24 cellular contexts compared by ENCODE assay signal in the genomic region with DNA sequence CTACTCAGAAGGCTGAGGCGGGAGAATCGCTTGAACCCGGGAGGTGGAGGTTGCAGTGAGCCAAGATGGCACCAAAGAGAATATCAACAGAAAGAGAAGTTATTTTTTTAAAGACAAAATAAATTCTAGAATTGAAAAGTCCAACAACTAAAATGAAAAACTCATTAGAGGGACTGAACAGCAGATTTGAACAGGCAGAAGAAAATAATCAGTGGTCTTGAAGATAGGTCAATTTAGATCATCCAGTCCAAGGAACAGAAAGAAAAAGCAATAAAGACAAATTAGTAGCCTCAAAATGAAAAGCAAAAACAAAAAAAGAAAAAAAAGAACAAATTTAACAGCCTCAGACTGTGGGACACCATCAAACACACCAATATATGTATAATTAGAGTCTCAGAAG. TPM values are rescaled to one million over a fixed set of nuclear protein-coding genes. Genes with fewer than 3 reads are reported as not detected.
DNase-seq lines count a peak whose midpoint lies in the region; ATAC-seq, FAIRE-seq and TF ChIP-seq lines count a peak whose summit lies in the region.
"Had no signal": no experiment of that assay in that cellular context is flagged by ENCODE, and none has a peak within 500 bp of the region (broad histone marks: within the 10 kb centered on the region; RNA-seq: fewer than 3 reads in every experiment).

No MANE protein-coding gene starts in this region.

- no peak overlapping the region for H3K9ac ChIP-seq in HepG2 (ENCODE audit: insufficient read depth, low read depth, low read length)
- H3K9ac ChIP-seq: GM23248 had no signal

- no peak for TF ChIP-seq CTCF in activated CD8-positive, alpha-beta T cell treated with anti-CD3 and anti-CD28 coated beads for 36 hours (IDR thresholded peaks at IDR 0.05)
- TF ChIP-seq CTCF in HepG2 (CRISPR knock-in tag; IDR thresholded peaks at IDR 0.05) (no peak), right lobe of liver (IDR thresholded peaks at IDR 0.05) (no peak), neural crest cell (conservative IDR thresholded peaks at IDR 0.05) (no peak)

- H3K4me3 Mint-ChIP-seq in activated CD8-positive, alpha-beta T cell treated with anti-CD3 and anti-CD28 coated beads for 36 hours = no peak overlapping the region
- H3K4me3 Mint-ChIP-seq in activated CD8-positive, alpha-beta T cell treated with anti-CD3 and anti-CD28 coated beads, Interleukin-2, amount 10 ng/mL, durations not matched to agents 7 days and 5 days = no peak overlapping the region
- no peak overlapping the region for H3K4me3 Mint-ChIP-seq in IgD-negative memory B cell
- peak overlapping the region; percentile 0 for H3K4me3 Mint-ChIP-seq in neural crest cell

- intact Hi-C loops in activated CD8-positive, alpha-beta T cell treated with anti-CD3 and anti-CD28 coated beads for 36 hours (cut with micrococcal nuclease) = no loop called here
- intact Hi-C loops in HepG2 (cut with micrococcal nuclease; ENCODE audit: unreplicated experiment) = no loop called here
- intact Hi-C loops in right lobe of liver (cut with DNase I) = no loop called here

- H3K79me2 ChIP-seq in HepG2 (ENCODE audit: insufficient read depth, low read length) = peaks cover 62% of the 10 kb centered on the region

- in situ Hi-C loops in HepG2 (cut with HindIII; ENCODE audit: extremely low pct_ligation_motif_present, low pct_unique_long_range_greater_than_20kb) = no loop called here

- no peak for FAIRE-seq in HepG2 (lab: Jason Lieb, UNC)
- FAIRE-seq: A549, GM12891, GM19239 had no signal

- H3K27ac ChIP-seq in HepG2 (ENCODE audit: extremely low read length, insufficient read depth, low read length) (no peak overlapping the region), right lobe of liver (no peak overlapping the region)
- H3K27ac ChIP-seq: 22Rv1, A549, C4-2B, GM23248, HL-60 had no signal

- CTCF ChIA-PET in activated CD8-positive, alpha-beta T cell treated with anti-CD3 and anti-CD28 coated beads for 36 hours (lab: Charles Lee) = interaction anchor here (1.2 kb wide), 1 partner anchor 54 kb away, joined by 3 read pairs; no protein-coding TSS in a partner anchor
- CTCF ChIA-PET in activated CD8-positive, alpha-beta T cell treated with anti-CD3 and anti-CD28 coated beads, Interleukin-2, amount 10 ng/mL, durations not matched to agents 7 days and 5 days (lab: Charles Lee) = no interaction called here
- CTCF ChIA-PET in HepG2 (lab: Yijun Ruan, JAX; ENCODE audit: low intra/inter-chr PET ratio, low total read pairs) = no interaction called here

- TF ChIP-seq POLR2A in HepG2 (IDR thresholded peaks at IDR 0.05; ENCODE audit: insufficient read depth in 1 of 2, low read depth in 2 of 2, low read length in 2 of 2) = no peak
- no peak for TF ChIP-seq POLR2A in right lobe of liver (IDR thresholded peaks at IDR 0.05)
- TF ChIP-seq POLR2A in erythroblast (IDR thresholded peaks at IDR 0.05; ENCODE audit: low read length) = no peak

- POLR2A ChIA-PET in activated CD8-positive, alpha-beta T cell treated with anti-CD3 and anti-CD28 coated beads for 36 hours (lab: Charles Lee) = interaction anchor here (1.0 kb wide), 1 partner anchor 11 kb away, joined by 3 read pairs; no protein-coding TSS in a partner anchor
- POLR2A ChIA-PET in activated CD8-positive, alpha-beta T cell treated with anti-CD3 and anti-CD28 coated beads, Interleukin-2, amount 10 ng/mL, durations not matched to agents 7 days and 5 days (lab: Charles Lee) = interaction anchor here (0.7 to 1.4 kb wide), 2 partner anchors 336 to 1229 kb away, joined by 3 to 5 read pairs; a partner anchor contains a TSS
- POLR2A ChIA-PET in HepG2 (lab: Yijun Ruan, JAX) = no interaction called here

- no peak overlapping the region for H3K4me2 ChIP-seq in HepG2 (ENCODE audit: low read depth, low read length)
- H3K4me2 ChIP-seq: A549 had no signal

- H3K36me3 ChIP-seq in HepG2 (replicated peaks in 1 of 2; ENCODE audit: control insufficient read depth in 1 of 2, insufficient read depth in 2 of 2, low read length in 2 of 2) = peaks cover 5 to 32% of the 10 kb centered on the region in 2 experiments
- H3K36me3 ChIP-seq in right lobe of liver = peaks cover 0 to 30% (median 0%) of the 10 kb centered on the region in 4 donors

- 98% methylated on average over 3 of the region's 3 CpGs for WGBS in HepG2 (ENCODE audit: low lambda C conversion rate)
- 90% methylated on average over 3 of the region's 3 CpGs for WGBS in right lobe of liver (ENCODE audit: insufficient coverage, low coverage, low lambda C conversion rate, missing lambda C conversion rate)

- no peak for ATAC-seq in activated CD8-positive, alpha-beta T cell treated with anti-CD3 and anti-CD28 coated beads for 36 hours
- no peak for ATAC-seq in activated CD8-positive, alpha-beta T cell treated with anti-CD3 and anti-CD28 coated beads, Interleukin-2, amount 10 ng/mL, durations not matched to agents 7 days and 5 days
- ATAC-seq in HepG2 (no peak), right lobe of liver (no peak)
- ATAC-seq: A549 had no signal

- DNase-seq in activated CD8-positive, alpha-beta T cell treated with anti-CD3 and anti-CD28 coated beads for 36 hours = no peak
- DNase-seq in activated CD8-positive, alpha-beta T cell treated with anti-CD3 and anti-CD28 coated beads, Interleukin-2, amount 10 ng/mL, durations not matched to agents 7 days and 5 days = no peak
- DNase-seq in HepG2 (ENCODE audit: low spot score) (no peak), right lobe of liver (no peak), neural crest cell (ENCODE audit: low read depth, low spot score) (no peak), UCSD-AML1 (lab: John Stamatoyannopoulos, UW; ENCODE audit: unreplicated experiment) (no peak), erythroblast (lab: John Stamatoyannopoulos, UW) (no peak)
- DNase-seq: AML-193; CD4-positive, alpha-beta memory T cell; DMS 273 treated with DMSO at 0.1 percent for 48 hours; DMS53; DND-41; EL; GM23248; IMR-90; KG1 had no signal

- no peaks in the 10 kb centered on the region for H3K9me3 ChIP-seq in HepG2 (ENCODE audit: low read length)
- H3K9me3 ChIP-seq in right lobe of liver = no peaks in the 10 kb centered on the region
- H3K9me3 ChIP-seq: A549, HAP-1 had no signal

- H3K27ac Mint-ChIP-seq in activated CD8-positive, alpha-beta T cell treated with anti-CD3 and anti-CD28 coated beads for 36 hours = peak overlapping the region; percentile 19
- H3K27ac Mint-ChIP-seq in activated CD8-positive, alpha-beta T cell treated with anti-CD3 and anti-CD28 coated beads, Interleukin-2, amount 10 ng/mL, durations not matched to agents 7 days and 5 days = no peak overlapping the region
- H3K27ac Mint-ChIP-seq in IgD-negative memory B cell = peak overlapping the region in 2 of 3 donors; percentile 13 to 36
- H3K27ac Mint-ChIP-seq in neural crest cell (ENCODE audit: unreplicated experiment) = no peak overlapping the region

- H3K4me3 ChIP-seq in HepG2 (replicated peaks in 1 of 3; ENCODE audit: insufficient read depth in 1 of 3, low read depth in 2 of 3, low read length in 3 of 3) (no peak overlapping the region), right lobe of liver (no peak overlapping the region)
- H3K4me3 ChIP-seq: A549, GM23248, HAP-1 had no signal

- H3K36me3 Mint-ChIP-seq in activated CD8-positive, alpha-beta T cell treated with anti-CD3 and anti-CD28 coated beads for 36 hours (ENCODE audit: low read depth) = peaks cover 52% of the 10 kb centered on the region
- peaks cover 47% of the 10 kb centered on the region for H3K36me3 Mint-ChIP-seq in activated CD8-positive, alpha-beta T cell treated with anti-CD3 and anti-CD28 coated beads, Interleukin-2, amount 10 ng/mL, durations not matched to agents 7 days and 5 days (ENCODE audit: low read depth)
- H3K36me3 Mint-ChIP-seq in IgD-negative memory B cell (peaks cover 14% of the 10 kb centered on the region), neural crest cell (ENCODE audit: low read depth) (peaks cover 27% of the 10 kb centered on the region)

- H2AFZ ChIP-seq in HepG2 (ENCODE audit: low read length) = no peak overlapping the region
- H2AFZ ChIP-seq: GM23248 had no signal

- peaks cover 28% of the 10 kb centered on the region for H3K4me1 Mint-ChIP-seq in activated CD8-positive, alpha-beta T cell treated with anti-CD3 and anti-CD28 coated beads for 36 hours (ENCODE audit: low read depth)
- H3K4me1 Mint-ChIP-seq in activated CD8-positive, alpha-beta T cell treated with anti-CD3 and anti-CD28 coated beads, Interleukin-2, amount 10 ng/mL, durations not matched to agents 7 days and 5 days (ENCODE audit: low read depth) = peaks cover 29% of the 10 kb centered on the region
- peaks cover 15 to 17% (median 16%) of the 10 kb centered on the region in 3 donors for H3K4me1 Mint-ChIP-seq in IgD-negative memory B cell
- peaks cover 2% of the 10 kb centered on the region for H3K4me1 Mint-ChIP-seq in neural crest cell

- no TSS peak for BruUV-seq in HepG2 (replicated peaks; lab: Mats Ljungman, UMichigan)

- no peak for TF ChIP-seq EP300 in HepG2 (IDR thresholded peaks at IDR 0.05; ENCODE audit: low read depth in 2 of 2, low read length in 2 of 2)
- no peak for TF ChIP-seq EP300 in HepG2 (CRISPR knock-in tag; IDR thresholded peaks at IDR 0.05; ENCODE audit: borderline replicate concordance)

- peaks cover 30% of the 10 kb centered on the region for H3K4me1 ChIP-seq in HepG2 (ENCODE audit: insufficient read depth, low read length)
- H3K4me1 ChIP-seq in right lobe of liver = peaks cover 0 to 2% (median under 1%) of the 10 kb centered on the region in 4 donors
- H3K4me1 ChIP-seq: HAP-1 had no signal

- H3K9me3 Mint-ChIP-seq in activated CD8-positive, alpha-beta T cell treated with anti-CD3 and anti-CD28 coated beads for 36 hours = peaks cover 14% of the 10 kb centered on the region
- H3K9me3 Mint-ChIP-seq in activated CD8-positive, alpha-beta T cell treated with anti-CD3 and anti-CD28 coated beads, Interleukin-2, amount 10 ng/mL, durations not matched to agents 7 days and 5 days (ENCODE audit: insufficient read depth) = peaks cover 11% of the 10 kb centered on the region
- H3K9me3 Mint-ChIP-seq in IgD-negative memory B cell (no peaks in the 10 kb centered on the region), neural crest cell (peaks cover 6% of the 10 kb centered on the region)

- H3K27me3 ChIP-seq in HepG2 (ENCODE audit: control insufficient read depth in 1 of 2, insufficient read depth in 2 of 2, low read length in 2 of 2) (no peaks in the 10 kb centered on the region), right lobe of liver (no peaks in the 10 kb centered on the region)

- TF ChIP-seq RAD21 in HepG2 (CRISPR knock-in tag; IDR thresholded peaks at IDR 0.05) = no peak

- no peaks in the 10 kb centered on the region for H4K20me1 ChIP-seq in HepG2 (ENCODE audit: insufficient read depth, low read length)

- H3K27me3 Mint-ChIP-seq in activated CD8-positive, alpha-beta T cell treated with anti-CD3 and anti-CD28 coated beads for 36 hours = no peaks in the 10 kb centered on the region
- H3K27me3 Mint-ChIP-seq in activated CD8-positive, alpha-beta T cell treated with anti-CD3 and anti-CD28 coated beads, Interleukin-2, amount 10 ng/mL, durations not matched to agents 7 days and 5 days (ENCODE audit: low read depth) = no peaks in the 10 kb centered on the region
- no peaks in the 10 kb centered on the region for H3K27me3 Mint-ChIP-seq in IgD-negative memory B cell
- no peaks in the 10 kb centered on the region for H3K27me3 Mint-ChIP-seq in neural crest cell (ENCODE audit: low read depth)
- H3K27me3 Mint-ChIP-seq: CD4-positive, alpha-beta memory T cell had no signal

RNA-seq across cellular contexts. Expression of a gene that starts 6.0 kb away (rescaled TPM):
- total RNA-seq in activated CD8-positive, alpha-beta T cell treated with anti-CD3 and anti-CD28 coated beads for 36 hours = 10 to 100 TPM; 68.6 to 72.6 TPM
- total RNA-seq in activated CD8-positive, alpha-beta T cell treated with anti-CD3 and anti-CD28 coated beads, Interleukin-2, amount 10 ng/mL, durations not matched to agents 7 days and 5 days = 10 to 100 TPM; 57.7 to 60.5 TPM
- 67.2 and 79.5 TPM in 2 replicates for total RNA-seq in HepG2 (2016; rRNA removed; fragmentation: Illumina TruSeq; extraction: Trizol)
- total RNA-seq in HepG2 (2016; cell fraction: cytosol; rRNA removed; fragmentation: Illumina TruSeq; extraction: Trizol; ENCODE audit: low read depth) = 21.4 and 22.2 TPM in 2 replicates
- total RNA-seq in HepG2 (2016; cell fraction: insoluble cytoplasmic fraction; rRNA removed; fragmentation: Illumina TruSeq; extraction: Trizol) = 62.6 and 81.6 TPM in 2 replicates
- 31.1 and 32.0 TPM in 2 replicates for total RNA-seq in HepG2 (2016; cell fraction: membrane; rRNA removed; fragmentation: Illumina TruSeq; extraction: Trizol)
- total RNA-seq in HepG2 (2016; cell fraction: nucleus; rRNA removed; fragmentation: Illumina TruSeq; extraction: Trizol) = 92.7 and 103 TPM in 2 replicates
- 68.5 and 76.9 TPM in 2 replicates for polyA plus RNA-seq in HepG2 (2011; rRNA removed)
- 43.3 and 47.7 TPM in 2 replicates for polyA plus RNA-seq in HepG2 (2011; cell fraction: cytosol; rRNA removed)
- 174 and 175 TPM in 2 replicates for polyA plus RNA-seq in HepG2 (2011; cell fraction: nucleus; rRNA removed)
- 60.6 and 74.9 TPM in 2 replicates for polyA plus RNA-seq in HepG2 (2012)
- polyA plus RNA-seq in HepG2 (2016; cell fraction: cytosol; fragmentation: Illumina TruSeq; extraction: Trizol; ENCODE audit: low read depth) = 10.6 and 11.5 TPM in 2 replicates
- 60.7 and 64.9 TPM in 2 replicates for polyA plus RNA-seq in HepG2 (2016; cell fraction: insoluble cytoplasmic fraction; fragmentation: Illumina TruSeq; extraction: Trizol; ENCODE audit: low read depth)
- polyA plus RNA-seq in HepG2 (2016; cell fraction: membrane; fragmentation: Illumina TruSeq; extraction: Trizol; ENCODE audit: low read depth) = 17.6 and 21.1 TPM in 2 replicates
- polyA plus RNA-seq in HepG2 (2016; cell fraction: nucleus; fragmentation: Illumina TruSeq; extraction: Trizol; ENCODE audit: insufficient read depth, low read depth) = 143 and 149 TPM in 2 replicates
- 45.0 and 72.9 TPM in 2 replicates for polyA minus RNA-seq in HepG2 (2011; rRNA and poly(A)+ RNA removed; ENCODE audit: low replicate concordance)
- polyA minus RNA-seq in HepG2 (2011; cell fraction: cytosol; rRNA and poly(A)+ RNA removed) = 39.7 and 43.4 TPM in 2 replicates
- 106 and 120 TPM in 2 replicates for polyA minus RNA-seq in HepG2 (2011; cell fraction: nucleus; rRNA and poly(A)+ RNA removed)
- total RNA-seq in right lobe of liver = 10 to 100 TPM; 22.7 to 41.2 (median 35.0) TPM
- 19.7 TPM for polyA plus RNA-seq in IgD-negative memory B cell
- 58.4 and 67.0 TPM in 2 replicates for total RNA-seq in neural crest cell

RNA-seq across cellular contexts. Expression of a gene that starts 32.3 kb away (rescaled TPM):
- not detected for total RNA-seq in activated CD8-positive, alpha-beta T cell treated with anti-CD3 and anti-CD28 coated beads for 36 hours
- not detected for total RNA-seq in activated CD8-positive, alpha-beta T cell treated with anti-CD3 and anti-CD28 coated beads, Interleukin-2, amount 10 ng/mL, durations not matched to agents 7 days and 5 days
- total RNA-seq in HepG2 (2016; rRNA removed; fragmentation: Illumina TruSeq; extraction: Trizol) (not detected in 2 replicates), right lobe of liver (not detected), neural crest cell (0.14 TPM in 1 of 2 replicates, not detected in the other)
- not detected in 2 replicates for total RNA-seq in HepG2 (2016; cell fraction: cytosol; rRNA removed; fragmentation: Illumina TruSeq; extraction: Trizol; ENCODE audit: low read depth)
- not detected in 2 replicates for total RNA-seq in HepG2 (2016; cell fraction: insoluble cytoplasmic fraction; rRNA removed; fragmentation: Illumina TruSeq; extraction: Trizol)
- not detected in 2 replicates for total RNA-seq in HepG2 (2016; cell fraction: membrane; rRNA removed; fragmentation: Illumina TruSeq; extraction: Trizol)
- total RNA-seq in HepG2 (2016; cell fraction: nucleus; rRNA removed; fragmentation: Illumina TruSeq; extraction: Trizol) = not detected in 2 replicates
- polyA plus RNA-seq in HepG2 (2011; rRNA removed) (not detected in 2 replicates), IgD-negative memory B cell (not detected)
- 0.04 TPM in 1 of 2 replicates, not detected in the other for polyA plus RNA-seq in HepG2 (2011; cell fraction: cytosol; rRNA removed)
- not detected in 2 replicates for polyA plus RNA-seq in HepG2 (2011; cell fraction: nucleus; rRNA removed)
- not detected in 2 replicates for polyA plus RNA-seq in HepG2 (2012)
- not detected in 2 replicates for polyA plus RNA-seq in HepG2 (2016; cell fraction: cytosol; fragmentation: Illumina TruSeq; extraction: Trizol; ENCODE audit: low read depth)
- polyA plus RNA-seq in HepG2 (2016; cell fraction: insoluble cytoplasmic fraction; fragmentation: Illumina TruSeq; extraction: Trizol; ENCODE audit: low read depth) = not detected in 2 replicates
- polyA plus RNA-seq in HepG2 (2016; cell fraction: membrane; fragmentation: Illumina TruSeq; extraction: Trizol; ENCODE audit: low read depth) = not detected in 2 replicates
- polyA plus RNA-seq in HepG2 (2016; cell fraction: nucleus; fragmentation: Illumina TruSeq; extraction: Trizol; ENCODE audit: insufficient read depth, low read depth) = not detected in 2 replicates
- polyA minus RNA-seq in HepG2 (2011; rRNA and poly(A)+ RNA removed; ENCODE audit: low replicate concordance) = 0.09 TPM in 1 of 2 replicates, not detected in the other
- polyA minus RNA-seq in HepG2 (2011; cell fraction: cytosol; rRNA and poly(A)+ RNA removed) = not detected in 2 replicates
- polyA minus RNA-seq in HepG2 (2011; cell fraction: nucleus; rRNA and poly(A)+ RNA removed) = not detected in 2 replicates
- total RNA-seq: CD4-positive, alpha-beta memory T cell had no signal
- polyA plus RNA-seq: A549; CD4-positive, alpha-beta memory T cell had no signal

RNA-seq across cellular contexts. Expression of a gene that starts 49.6 kb away (rescaled TPM):
- total RNA-seq in activated CD8-positive, alpha-beta T cell treated with anti-CD3 and anti-CD28 coated beads for 36 hours = 10 to 100 TPM; 56.0 to 60.3 TPM
- total RNA-seq in activated CD8-positive, alpha-beta T cell treated with anti-CD3 and anti-CD28 coated beads, Interleukin-2, amount 10 ng/mL, durations not matched to agents 7 days and 5 days = 10 to 100 TPM; 72.1 to 74.5 TPM
- total RNA-seq in HepG2 (2016; rRNA removed; fragmentation: Illumina TruSeq; extraction: Trizol) = 55.3 and 55.7 TPM in 2 replicates
- 4.6 and 8.2 TPM in 2 replicates for total RNA-seq in HepG2 (2016; cell fraction: cytosol; rRNA removed; fragmentation: Illumina TruSeq; extraction: Trizol; ENCODE audit: low read depth)
- 47.0 and 58.9 TPM in 2 replicates for total RNA-seq in HepG2 (2016; cell fraction: insoluble cytoplasmic fraction; rRNA removed; fragmentation: Illumina TruSeq; extraction: Trizol)
- total RNA-seq in HepG2 (2016; cell fraction: membrane; rRNA removed; fragmentation: Illumina TruSeq; extraction: Trizol) = 10.8 and 11.9 TPM in 2 replicates
- 53.7 and 62.9 TPM in 2 replicates for total RNA-seq in HepG2 (2016; cell fraction: nucleus; rRNA removed; fragmentation: Illumina TruSeq; extraction: Trizol)
- 28.3 and 28.8 TPM in 2 replicates for polyA plus RNA-seq in HepG2 (2011; rRNA removed)
- 13.0 and 15.9 TPM in 2 replicates for polyA plus RNA-seq in HepG2 (2011; cell fraction: cytosol; rRNA removed)
- 91.1 and 91.6 TPM in 2 replicates for polyA plus RNA-seq in HepG2 (2011; cell fraction: nucleus; rRNA removed)
- 51.5 and 68.0 TPM in 2 replicates for polyA plus RNA-seq in HepG2 (2012)
- polyA plus RNA-seq in HepG2 (2016; cell fraction: cytosol; fragmentation: Illumina TruSeq; extraction: Trizol; ENCODE audit: low read depth) = 1.8 and 3.2 TPM in 2 replicates
- 25.5 and 33.0 TPM in 2 replicates for polyA plus RNA-seq in HepG2 (2016; cell fraction: insoluble cytoplasmic fraction; fragmentation: Illumina TruSeq; extraction: Trizol; ENCODE audit: low read depth)
- polyA plus RNA-seq in HepG2 (2016; cell fraction: membrane; fragmentation: Illumina TruSeq; extraction: Trizol; ENCODE audit: low read depth) = 4.0 and 5.2 TPM in 2 replicates
- polyA plus RNA-seq in HepG2 (2016; cell fraction: nucleus; fragmentation: Illumina TruSeq; extraction: Trizol; ENCODE audit: insufficient read depth, low read depth) = 164 and 177 TPM in 2 replicates
- polyA minus RNA-seq in HepG2 (2011; rRNA and poly(A)+ RNA removed; ENCODE audit: low replicate concordance) = 17.6 and 28.3 TPM in 2 replicates
- 15.9 and 26.1 TPM in 2 replicates for polyA minus RNA-seq in HepG2 (2011; cell fraction: cytosol; rRNA and poly(A)+ RNA removed)
- polyA minus RNA-seq in HepG2 (2011; cell fraction: nucleus; rRNA and poly(A)+ RNA removed) = 47.3 and 65.8 TPM in 2 replicates
- 10 to 100 TPM in 2 of 6 experiments, 1 to 10 TPM in 4; 5.9 to 11.2 (median 9.0) TPM for total RNA-seq in right lobe of liver
- polyA plus RNA-seq in IgD-negative memory B cell = 23.1 TPM
- 64.5 and 67.7 TPM in 2 replicates for total RNA-seq in neural crest cell

Comparison
In these comparisons a context has a peak if more than half of its experiments do, and no peak if none do; other contexts are left out.
1. H3K27ac Mint-ChIP-seq: peak in activated CD8-positive, alpha-beta T cell treated with anti-CD3 and anti-CD28 coated beads for 36 hours (single experiment) and IgD-negative memory B cell (2 of 3); none in activated CD8-positive, alpha-beta T cell treated with anti-CD3 and anti-CD28 coated beads, Interleukin-2, amount 10 ng/mL, durations not matched to agents 7 days and 5 days (single experiment) and neural crest cell (single experiment).